Comparison of ENCODE assay signal across 8 cellular contexts in the genomic region with DNA sequence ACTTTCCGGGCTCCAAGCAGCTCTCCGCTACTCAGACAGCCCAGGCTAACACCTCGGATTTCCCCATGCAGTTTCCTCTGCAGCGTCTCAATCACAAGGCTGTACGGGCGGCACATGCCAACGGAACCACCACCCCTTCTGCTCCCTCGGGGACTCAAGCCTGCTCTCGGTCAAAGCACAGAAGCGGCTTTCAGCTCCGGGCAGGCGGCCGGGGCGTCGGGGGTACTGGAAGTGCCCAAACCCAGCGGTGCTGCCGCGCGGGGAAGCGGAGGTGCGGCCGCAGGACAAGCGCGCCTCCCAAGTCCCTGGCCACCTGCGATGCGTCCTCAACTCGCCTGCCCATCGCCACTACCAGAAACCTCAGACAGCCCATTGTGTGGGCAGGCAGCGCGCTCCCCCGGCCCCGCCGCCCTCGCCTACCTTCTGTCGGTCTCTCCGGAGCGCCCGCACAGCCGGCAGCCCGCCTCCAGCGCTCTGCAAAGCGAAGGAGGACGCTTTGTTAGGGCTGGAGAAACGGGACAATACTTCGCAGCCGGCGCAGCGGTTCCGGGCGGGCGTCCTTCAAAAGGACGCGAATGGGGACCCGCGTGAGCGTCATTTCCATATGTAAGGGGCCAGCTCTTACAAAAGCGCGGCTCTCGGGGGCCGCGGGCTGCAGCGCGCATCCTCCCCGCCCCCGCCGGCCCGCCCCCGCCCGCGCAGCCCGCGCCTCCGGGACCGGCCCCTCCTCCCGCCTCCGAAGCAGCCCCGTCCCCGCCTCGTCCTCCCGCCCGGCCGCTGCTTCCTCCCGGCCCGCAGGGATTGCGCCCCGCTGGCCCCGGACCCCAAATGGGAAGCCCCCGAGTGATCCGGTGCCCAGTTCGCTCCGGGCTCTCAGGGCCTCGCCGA. TPM values are rescaled to one million over a fixed set of nuclear protein-coding genes. Genes with fewer than 3 reads are reported as not detected.
A peak's percentile ranks its signal among the peaks of the same experiment; 100 is the strongest.
DNase-seq lines count a peak whose midpoint lies in the region; ATAC-seq and TF ChIP-seq lines count a peak whose summit lies in the region.

No MANE protein-coding gene starts in this region.

- H3K79me2 ChIP-seq in parathyroid adenoma, result peaks cover 15% of the 10 kb centered on the region

- peak; percentile 32 for DNase-seq in COR-L47 (lab: John Stamatoyannopoulos, UW)
- peak; percentile 30 for DNase-seq in HT1080 (ENCODE audit: low read depth)
- peak; percentile 22 for DNase-seq in SHP77 treated with DMSO at 0.1 percent for 48 hours (lab: John Stamatoyannopoulos, UW)
- DNase-seq in activated naive CD4-positive, alpha-beta T cell treated with anti-CD3 and anti-CD28 coated beads, Interleukin-2, amount 50 U/mL, for 16 hours, result peak; percentile 74
- peak; percentile 66 for DNase-seq in Right ventricle myocardium superior
- DNase-seq in ureter (ENCODE audit: low spot score), result peak; percentile 56

- peaks cover 5% of the 10 kb centered on the region for H3K4me1 ChIP-seq in parathyroid adenoma

- no peaks in the 10 kb centered on the region for H3K36me3 ChIP-seq in parathyroid adenoma (ENCODE audit: control insufficient read depth, insufficient read depth, low read length)

- no peaks in the 10 kb centered on the region for H3K27me3 ChIP-seq in parathyroid adenoma (ENCODE audit: control insufficient read depth, insufficient read depth, low read length)

- ATAC-seq in GM21360 (IDR thresholded peaks at IDR 0.05; ENCODE audit: unreplicated experiment) (peak; percentile 26), Right ventricle myocardium superior (ENCODE audit: poor library complexity) (peak; percentile 66)

- H3K4me3 ChIP-seq in parathyroid adenoma (ENCODE audit: low read depth, low read length), result peak overlapping the region; percentile 62

- peak overlapping the region; percentile 94 for H2AFZ ChIP-seq in parathyroid adenoma

- no peaks in the 10 kb centered on the region for H3K9me3 ChIP-seq in parathyroid adenoma (ENCODE audit: control insufficient read depth, low read length)

- intact Hi-C loops in Right ventricle myocardium superior (cut with DNase I), result no loop called here

- peak overlapping the region; percentile 79 for H3K4me2 ChIP-seq in parathyroid adenoma (ENCODE audit: low read length)

- no peak overlapping the region for H3K9ac ChIP-seq in parathyroid adenoma

- H3K27ac ChIP-seq in parathyroid adenoma, result peak overlapping the region; percentile 59

- no peak for TF ChIP-seq CTCF in parathyroid adenoma (IDR thresholded peaks at IDR 0.05)

RNA-seq across cellular contexts. Expression of a gene that starts 0.7 kb away (rescaled TPM):
- 31.5 and 31.7 TPM in 2 replicates for total RNA-seq in HT1080 (2014; rRNA removed; shearing (Covaris generic))
- 14.7 and 20.5 TPM in 2 replicates for polyA plus RNA-seq in HT1080 (2015; cell fraction: cytosol; rRNA removed)
- polyA plus RNA-seq in HT1080 (2015; cell fraction: nucleus; rRNA removed), result 20.1 and 21.1 TPM in 2 replicates
- total RNA-seq in Right ventricle myocardium superior, result 22.8 TPM
- total RNA-seq in ureter, result 39.5 TPM

RNA-seq across cellular contexts. Expression of a gene that starts 41.6 kb away (rescaled TPM):
- total RNA-seq in HT1080 (2014; rRNA removed; shearing (Covaris generic)), result not detected in 2 replicates
- polyA plus RNA-seq in HT1080 (2015; cell fraction: cytosol; rRNA removed), result not detected in 2 replicates
- not detected in 2 replicates for polyA plus RNA-seq in HT1080 (2015; cell fraction: nucleus; rRNA removed)
- total RNA-seq in Right ventricle myocardium superior (not detected), ureter (not detected)

Comparison
In these comparisons a context has a peak if more than half of its experiments do, and no peak if none do; other contexts are left out.
1. Peak in every context shown above with its lines: DNase-seq, ATAC-seq, H3K4me3 ChIP-seq and H3K27ac ChIP-seq.
2. DNase-seq: peak in every context shown above with its lines; median percentile 74 in activated naive CD4-positive, alpha-beta T cell treated with anti-CD3 and anti-CD28 coated beads, Interleukin-2, amount 50 U/mL, for 16 hours; 66 in Right ventricle myocardium superior; 56 in ureter; 32 in COR-L47; 30 in HT1080; 22 in SHP77 treated with DMSO at 0.1 percent for 48 hours.